26 cellular contexts compared by ENCODE assay signal in the genomic region with DNA sequence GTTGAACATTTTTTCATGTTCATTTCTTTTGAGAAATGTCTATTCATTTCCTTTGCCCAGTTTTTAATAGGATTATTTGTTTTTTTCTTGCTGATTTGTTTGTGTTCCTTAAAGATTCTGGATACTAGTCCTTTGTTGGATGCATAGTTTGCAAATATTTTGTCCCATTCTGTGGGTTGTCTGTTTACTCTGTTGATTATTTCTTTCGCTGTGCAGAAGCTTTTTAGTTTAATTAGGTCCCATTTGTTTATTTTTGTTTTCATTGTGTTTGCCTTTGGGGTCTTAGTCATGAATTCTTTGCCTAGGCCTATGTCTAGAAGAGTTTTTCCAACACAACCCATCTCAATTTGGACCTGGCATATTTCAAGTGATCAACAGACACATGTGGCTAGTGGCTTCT.
"Had no signal": no experiment of that assay in that cellular context is flagged by ENCODE, and none has a peak within 500 bp of the region (broad histone marks: within the 10 kb centered on the region; RNA-seq: fewer than 3 reads in every experiment).

No MANE protein-coding gene starts in this region.

- H3K4me3 Mint-ChIP-seq: dendritic cell treated with granulocyte-macrophage colony-stimulating factor and Interleukin-4, amounts not matched to agents 40 ng/mL and 50 ng/mL, for 4 days; effector memory CD8-positive, alpha-beta T cell; endodermal cell had no signal

- H3K27ac Mint-ChIP-seq: dendritic cell treated with granulocyte-macrophage colony-stimulating factor and Interleukin-4, amounts not matched to agents 40 ng/mL and 50 ng/mL, for 4 days; effector memory CD8-positive, alpha-beta T cell; endodermal cell had no signal

- H3K27ac ChIP-seq: colonic mucosa, coronary artery, dorsolateral prefrontal cortex, epithelial cell of prostate, esophagus muscularis mucosa, esophagus squamous epithelium, foreskin keratinocyte, gastrocnemius medialis, gastroesophageal sphincter, heart left ventricle, heart right ventricle, hepatocyte had no signal

- H3K9me3 ChIP-seq: colonic mucosa, esophagus muscularis mucosa, esophagus squamous epithelium, gastrocnemius medialis, gastroesophageal sphincter, heart left ventricle, heart right ventricle had no signal

- DNase-seq: colonic mucosa; cortex of kidney; dermis blood vessel endothelial cell; dorsolateral prefrontal cortex; effector CD4-positive, alpha-beta T cell; effector CD8-positive, alpha-beta T cell; effector memory CD4-positive, alpha-beta T cell; effector memory CD8-positive, alpha-beta T cell; endodermal cell; erythroblast; esophagus squamous epithelium; foreskin fibroblast; foreskin keratinocyte; foreskin melanocyte; gastrocnemius medialis; glutamatergic neuron; head of caudate nucleus; heart left ventricle; heart right ventricle had no signal

- H3K4me1 ChIP-seq: colonic mucosa, heart left ventricle, heart right ventricle had no signal

- H3K4me3 ChIP-seq: colonic mucosa, coronary artery, dorsolateral prefrontal cortex, esophagus muscularis mucosa, esophagus squamous epithelium, gastrocnemius medialis, gastroesophageal sphincter, heart left ventricle, heart right ventricle, hepatocyte had no signal

- ATAC-seq: effector memory CD8-positive, alpha-beta T cell; esophagus mucosa; foreskin keratinocyte; gastrocnemius medialis; gastroesophageal sphincter; heart left ventricle; heart right ventricle had no signal

- H3K36me3 ChIP-seq: colonic mucosa, esophagus muscularis mucosa, esophagus squamous epithelium, gastrocnemius medialis, gastroesophageal sphincter, heart left ventricle, heart right ventricle had no signal

- H3K9me3 Mint-ChIP-seq: dendritic cell treated with granulocyte-macrophage colony-stimulating factor and Interleukin-4, amounts not matched to agents 40 ng/mL and 50 ng/mL, for 4 days; effector memory CD8-positive, alpha-beta T cell; endodermal cell had no signal
